Comparison of ENCODE assay signal across 12 cellular contexts in genomic region chr14:31880935-31881334, GRCh38.
DNase-seq lines count a peak whose midpoint lies in the region; ATAC-seq and TF ChIP-seq lines count a peak whose summit lies in the region.
"Had no signal": no experiment of that assay in that cellular context is flagged by ENCODE, and none has a peak within 500 bp of the region (broad histone marks: within the 10 kb centered on the region; RNA-seq: fewer than 3 reads in every experiment).

No MANE protein-coding gene starts in this region.

- ATAC-seq in GM18909 (IDR thresholded peaks at IDR 0.05; ENCODE audit: poor library complexity, unreplicated experiment) (no peak), HG02884 (IDR thresholded peaks at IDR 0.05; ENCODE audit: unreplicated experiment) (no peak)

- H3K27me3 ChIP-seq in HAP-1 (ENCODE audit: low read depth) = no peaks in the 10 kb centered on the region

- H3K4me1 ChIP-seq in HAP-1 = peaks cover 28% of the 10 kb centered on the region

- no peaks in the 10 kb centered on the region for H3K9me3 ChIP-seq in HAP-1

- no peaks in the 10 kb centered on the region for H3K36me3 ChIP-seq in HAP-1 (replicated peaks)

- no peak overlapping the region for H3K27ac ChIP-seq in coronary artery
- H3K27ac ChIP-seq: SK-N-MC had no signal

- in situ Hi-C loops in HAP-1 (cut with MboI; ENCODE audit: low sequenced_read_pairs) = no loop called here

- peak; percentile 86 for DNase-seq in COLO829 (ENCODE audit: low spot score)
- DNase-seq in LoVo (ENCODE audit: low spot score) = peak; percentile 63
- peak; percentile 46 for DNase-seq in coronary artery (ENCODE audit: low spot score)
- peak; percentile 79 for DNase-seq in myocyte (ENCODE audit: low read depth)
- no peak for DNase-seq in HAP-1 (ENCODE audit: low spot score in 2 of 2)
- DNase-seq in activated effector memory CD4-positive, alpha-beta T cell treated with Interleukin-2 at 50 U/mL for 16 hours = no peak
- DNase-seq: DMS 273 treated with DMSO at 0.1 percent for 48 hours; head of caudate nucleus; stimulated activated CD4-positive, alpha-beta T cell treated with anti-CD3 and anti-CD28 coated beads, Interleukin-2, amount 100 ng/mL, for 24 hours had no signal

- no peak for TF ChIP-seq CTCF in coronary artery (IDR thresholded peaks at IDR 0.05)

- H3K4me3 ChIP-seq in coronary artery = no peak overlapping the region
- H3K4me3 ChIP-seq in HAP-1 = no peak overlapping the region
- H3K4me3 ChIP-seq: SK-N-MC had no signal

Comparison
In these comparisons a context has a peak if more than half of its experiments do, and no peak if none do; other contexts are left out.
1. DNase-seq: peak in COLO829 (single experiment), LoVo (single experiment), coronary artery (single experiment) and myocyte (single experiment); none in HAP-1 (0 of 2) and activated effector memory CD4-positive, alpha-beta T cell treated with Interleukin-2 at 50 U/mL for 16 hours (single experiment).